1 cellular context compared by ENCODE assay signal in genomic region chr17:60148300-60148838, GRCh38.
TF ChIP-seq lines count a peak whose summit lies in the region.

No MANE protein-coding gene starts in this region.

TF ChIP-seq in GM23338, 12 proteins besides CTCF, POLR2A, EP300 and RAD21 (continued from another document):
- TF ChIP-seq, protein P1, sequence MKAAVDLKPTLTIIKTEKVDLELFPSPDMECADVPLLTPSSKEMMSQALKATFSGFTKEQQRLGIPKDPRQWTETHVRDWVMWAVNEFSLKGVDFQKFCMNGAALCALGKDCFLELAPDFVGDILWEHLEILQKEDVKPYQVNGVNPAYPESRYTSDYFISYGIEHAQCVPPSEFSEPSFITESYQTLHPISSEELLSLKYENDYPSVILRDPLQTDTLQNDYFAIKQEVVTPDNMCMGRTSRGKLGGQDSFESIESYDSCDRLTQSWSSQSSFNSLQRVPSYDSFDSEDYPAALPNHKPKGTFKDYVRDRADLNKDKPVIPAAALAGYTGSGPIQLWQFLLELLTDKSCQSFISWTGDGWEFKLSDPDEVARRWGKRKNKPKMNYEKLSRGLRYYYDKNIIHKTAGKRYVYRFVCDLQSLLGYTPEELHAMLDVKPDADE (IDR thresholded peaks at IDR 0.05), result no peak
- TF ChIP-seq EZH2phosphoT487 (IDR thresholded peaks at IDR 0.05; ENCODE audit: unreplicated experiment) (no peak), JUNB (IDR thresholded peaks at IDR 0.05; ENCODE audit: unreplicated experiment) (no peak), NANOG (IDR thresholded peaks at IDR 0.05; ENCODE audit: borderline replicate concordance) (no peak), EZH2 (IDR thresholded peaks at IDR 0.05; ENCODE audit: low read depth, unreplicated experiment) (no peak), ZNF114 (CRISPR knock-in tag; IDR thresholded peaks at IDR 0.05) (no peak), ZNF462 (CRISPR knock-in tag; IDR thresholded peaks at IDR 0.05) (no peak), POLR2AphosphoS5 (IDR thresholded peaks at IDR 0.05; ENCODE audit: low read depth) (no peak), ZNF331 (CRISPR knock-in tag; IDR thresholded peaks at IDR 0.05; ENCODE audit: low read depth) (no peak)
- TF ChIP-seq, protein P2, sequence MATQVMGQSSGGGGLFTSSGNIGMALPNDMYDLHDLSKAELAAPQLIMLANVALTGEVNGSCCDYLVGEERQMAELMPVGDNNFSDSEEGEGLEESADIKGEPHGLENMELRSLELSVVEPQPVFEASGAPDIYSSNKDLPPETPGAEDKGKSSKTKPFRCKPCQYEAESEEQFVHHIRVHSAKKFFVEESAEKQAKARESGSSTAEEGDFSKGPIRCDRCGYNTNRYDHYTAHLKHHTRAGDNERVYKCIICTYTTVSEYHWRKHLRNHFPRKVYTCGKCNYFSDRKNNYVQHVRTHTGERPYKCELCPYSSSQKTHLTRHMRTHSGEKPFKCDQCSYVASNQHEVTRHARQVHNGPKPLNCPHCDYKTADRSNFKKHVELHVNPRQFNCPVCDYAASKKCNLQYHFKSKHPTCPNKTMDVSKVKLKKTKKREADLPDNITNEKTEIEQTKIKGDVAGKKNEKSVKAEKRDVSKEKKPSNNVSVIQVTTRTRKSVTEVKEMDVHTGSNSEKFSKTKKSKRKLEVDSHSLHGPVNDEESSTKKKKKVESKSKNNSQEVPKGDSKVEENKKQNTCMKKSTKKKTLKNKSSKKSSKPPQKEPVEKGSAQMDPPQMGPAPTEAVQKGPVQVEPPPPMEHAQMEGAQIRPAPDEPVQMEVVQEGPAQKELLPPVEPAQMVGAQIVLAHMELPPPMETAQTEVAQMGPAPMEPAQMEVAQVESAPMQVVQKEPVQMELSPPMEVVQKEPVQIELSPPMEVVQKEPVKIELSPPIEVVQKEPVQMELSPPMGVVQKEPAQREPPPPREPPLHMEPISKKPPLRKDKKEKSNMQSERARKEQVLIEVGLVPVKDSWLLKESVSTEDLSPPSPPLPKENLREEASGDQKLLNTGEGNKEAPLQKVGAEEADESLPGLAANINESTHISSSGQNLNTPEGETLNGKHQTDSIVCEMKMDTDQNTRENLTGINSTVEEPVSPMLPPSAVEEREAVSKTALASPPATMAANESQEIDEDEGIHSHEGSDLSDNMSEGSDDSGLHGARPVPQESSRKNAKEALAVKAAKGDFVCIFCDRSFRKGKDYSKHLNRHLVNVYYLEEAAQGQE (IDR thresholded peaks at IDR 0.05; ENCODE audit: unreplicated experiment), result no peak
TF ChIP-seq in GM23338: peak in this region for 0.
